In genomic region chr1:7565099-7565750, GRCh38 we compare ENCODE assay signal across 30 cellular contexts.
"Had no signal": no experiment of that assay in that cellular context is flagged by ENCODE, and none has a peak within 500 bp of the region (broad histone marks: within the 10 kb centered on the region; RNA-seq: fewer than 3 reads in every experiment).

No MANE protein-coding gene starts in this region.

- H3K4me1 ChIP-seq: colonic mucosa, esophagus muscularis mucosa, gastroesophageal sphincter, heart right ventricle, suprapubic skin, transverse colon had no signal

- H3K4me1 Mint-ChIP-seq: mesothelial cell of epicardium; naive B cell; neural crest cell; stimulated activated naive CD8-positive, alpha-beta T cell treated with anti-CD3 and anti-CD28 coated beads, Interleukin-15, amount 100 ng/mL, for 72 hours had no signal

- H3K4me3 ChIP-seq: colonic mucosa, esophagus muscularis mucosa, gastroesophageal sphincter, heart right ventricle, mucosa of descending colon, ovary, right lobe of liver, suprapubic skin, transverse colon had no signal

- H3K36me3 ChIP-seq: colonic mucosa, esophagus muscularis mucosa, gastroesophageal sphincter, heart right ventricle, ovary, right lobe of liver, suprapubic skin, transverse colon had no signal

- ATAC-seq: foreskin keratinocyte; gastroesophageal sphincter; mucosa of descending colon; natural killer cell treated with Interleukin-12 subunit alpha and Interleukin-12 subunit beta and Interleukin-15 and Interleukin-18, amount 100 ng/mL, for 72 hours; right lobe of liver; stimulated activated naive CD8-positive, alpha-beta T cell treated with anti-CD3 and anti-CD28 coated beads, Interleukin-15, amount 100 ng/mL, for 72 hours had no signal

- H3K36me3 Mint-ChIP-seq: mesothelial cell of epicardium; naive B cell; natural killer cell treated with Interleukin-12 subunit alpha and Interleukin-12 subunit beta and Interleukin-15 and Interleukin-18, amount 100 ng/mL, for 72 hours had no signal

- FAIRE-seq: endothelial cell of umbilical vein, islet of Langerhans, small intestine had no signal

- H3K27me3 ChIP-seq: colonic mucosa, esophagus muscularis mucosa, gastroesophageal sphincter, heart right ventricle, ovary, right lobe of liver, suprapubic skin, transverse colon had no signal

- DNase-seq: colonic mucosa; dermis blood vessel endothelial cell; effector memory CD4-positive, alpha-beta T cell; foreskin keratinocyte; heart right ventricle; hippocampal formation; kidney glomerular epithelial cell; mesenchymal stem cell; mucosa of descending colon; naive B cell; nucleus accumbens; retina; small intestine; stimulated activated CD4-positive, alpha-beta T cell treated with anti-CD3 and anti-CD28 coated beads, Interleukin-12 subunit alpha, Interleukin-12 subunit beta, amount 100 ng/mL, for 4 hours; stimulated activated CD4-positive, alpha-beta T cell treated with anti-CD3 and anti-CD28 coated beads, Interleukin-1b, Interleukin-23, amount 100 ng/mL, for 48 hours; stimulated activated CD4-positive, alpha-beta T cell treated with anti-CD3 and anti-CD28 coated beads, Interleukin-4, amount 100 ng/mL, for 1 hour; stimulated activated CD8-positive, alpha-beta memory T cell treated with anti-CD3 and anti-CD28 coated beads, Interleukin-4, amount 100 ng/mL, for 48 hours; stimulated activated naive CD4-positive, alpha-beta T cell; stimulated activated naive CD8-positive, alpha-beta T cell treated with anti-CD3 and anti-CD28 coated beads, Interleukin-15, amount 100 ng/mL, for 72 hours; transverse colon had no signal

- H3K27me3 Mint-ChIP-seq: natural killer cell treated with Interleukin-12 subunit alpha and Interleukin-12 subunit beta and Interleukin-15 and Interleukin-18, amount 100 ng/mL, for 72 hours; stimulated activated naive CD8-positive, alpha-beta T cell treated with anti-CD3 and anti-CD28 coated beads, Interleukin-15, amount 100 ng/mL, for 72 hours had no signal

- H3K9me3 ChIP-seq: colonic mucosa, esophagus muscularis mucosa, gastroesophageal sphincter, heart right ventricle, mucosa of descending colon, ovary, right lobe of liver, suprapubic skin, transverse colon had no signal

- H3K27ac Mint-ChIP-seq: mesothelial cell of epicardium; natural killer cell treated with Interleukin-12 subunit alpha and Interleukin-12 subunit beta and Interleukin-15 and Interleukin-18, amount 100 ng/mL, for 72 hours had no signal

- H3K4me3 Mint-ChIP-seq: mesothelial cell of epicardium; naive B cell; natural killer cell treated with Interleukin-12 subunit alpha and Interleukin-12 subunit beta and Interleukin-15 and Interleukin-18, amount 100 ng/mL, for 72 hours; neural crest cell; stimulated activated naive CD8-positive, alpha-beta T cell treated with anti-CD3 and anti-CD28 coated beads, Interleukin-15, amount 100 ng/mL, for 72 hours had no signal

- H3K27ac ChIP-seq: colonic mucosa, esophagus muscularis mucosa, foreskin keratinocyte, gastroesophageal sphincter, heart right ventricle, ovary, right lobe of liver, suprapubic skin, transverse colon had no signal

- H3K9me3 Mint-ChIP-seq: mesothelial cell of epicardium; natural killer cell treated with Interleukin-12 subunit alpha and Interleukin-12 subunit beta and Interleukin-15 and Interleukin-18, amount 100 ng/mL, for 72 hours; neural crest cell; stimulated activated naive CD8-positive, alpha-beta T cell treated with anti-CD3 and anti-CD28 coated beads, Interleukin-15, amount 100 ng/mL, for 72 hours had no signal
